In genomic region chr10:1344408-1344807, GRCh38 we compare ENCODE assay signal across 1 cellular context.
TF ChIP-seq lines count a peak whose summit lies in the region.

No MANE protein-coding gene starts in this region.

TF ChIP-seq in WTC11, 78 proteins besides CTCF, POLR2A, EP300 and RAD21 (continued from another document):
- no peak for TF ChIP-seq ZNF425 (CRISPR knock-in tag; conservative IDR thresholded peaks at IDR 0.05)
- TF ChIP-seq NR2C2 (CRISPR knock-in tag; IDR thresholded peaks at IDR 0.05): no peak
